Comparison of ENCODE assay signal across 23 cellular contexts in genomic region chr14:38090506-38090905, GRCh38.
DNase-seq lines count a peak whose midpoint lies in the region; ATAC-seq and TF ChIP-seq lines count a peak whose summit lies in the region.
"Had no signal": no experiment of that assay in that cellular context is flagged by ENCODE, and none has a peak within 500 bp of the region (broad histone marks: within the 10 kb centered on the region; RNA-seq: fewer than 3 reads in every experiment).

No MANE protein-coding gene starts in this region.

- no peaks in the 10 kb centered on the region for H3K9me3 ChIP-seq in CD8-positive, alpha-beta T cell (ENCODE audit: low read length)
- peaks cover 23% of the 10 kb centered on the region for H3K9me3 ChIP-seq in Karpas-422 (ENCODE audit: low read length)
- H3K9me3 ChIP-seq in naive thymus-derived CD4-positive, alpha-beta T cell (ENCODE audit: control insufficient read depth in 2 of 3, low read length in 3 of 3), result peaks cover 0 to 10% (median 7%) of the 10 kb centered on the region in 3 experiments
- H3K9me3 ChIP-seq in MG63, result peaks cover 5% of the 10 kb centered on the region; the same call in 1 of the 2 replicates

- H3K9ac ChIP-seq in Karpas-422 (ENCODE audit: low read length), result no peak overlapping the region

- H3K4me3 ChIP-seq in CD8-positive, alpha-beta T cell (ENCODE audit: low read depth, low read length), result peak overlapping the region; percentile 42
- H3K4me3 ChIP-seq in Karpas-422 (ENCODE audit: low read length), result no peak overlapping the region
- H3K4me3 ChIP-seq in naive thymus-derived CD4-positive, alpha-beta T cell (ENCODE audit: low read length), result no peak overlapping the region
- H3K4me3 ChIP-seq in MG63, result no peak overlapping the region

- no peak overlapping the region for H3K4me2 ChIP-seq in Karpas-422 (ENCODE audit: low read depth, low read length, poor library complexity, severe bottlenecking)

- peak overlapping the region; percentile 58 for H2AFZ ChIP-seq in Karpas-422 (ENCODE audit: low read length)

- peaks cover 27% of the 10 kb centered on the region for H3K4me1 ChIP-seq in CD8-positive, alpha-beta T cell (ENCODE audit: insufficient read depth, low read length)
- H3K4me1 ChIP-seq in Karpas-422 (ENCODE audit: low read length), result peaks cover 36% of the 10 kb centered on the region
- peaks cover 4 to 27% of the 10 kb centered on the region in 2 donors for H3K4me1 ChIP-seq in naive thymus-derived CD4-positive, alpha-beta T cell (ENCODE audit: control insufficient read depth in 2 of 2, insufficient read depth in 2 of 2, low read length in 2 of 2)

- peak overlapping the region; percentile 3 for H3K27ac Mint-ChIP-seq in CD8-positive, alpha-beta T cell
- peak overlapping the region in 6 of 9 donors; percentile 76 to 97 (median 84) for H3K27ac Mint-ChIP-seq in naive thymus-derived CD4-positive, alpha-beta T cell
- H3K27ac Mint-ChIP-seq: T-helper 2 cell treated with Interferon-gamma antibody and Interleukin-4, amounts not matched to agents 5 μg/mL and 100 μg/mL, for 36 hours had no signal

- no peak for TF ChIP-seq CTCF in CD8-positive, alpha-beta T cell (IDR thresholded peaks at IDR 0.05)

- H3K27me3 Mint-ChIP-seq in CD8-positive, alpha-beta T cell (ENCODE audit: low read depth), result no peaks in the 10 kb centered on the region
- no peaks in the 10 kb centered on the region for H3K27me3 Mint-ChIP-seq in naive thymus-derived CD4-positive, alpha-beta T cell
- H3K27me3 Mint-ChIP-seq: CD8-positive, alpha-beta memory T cell had no signal

- peaks cover 30% of the 10 kb centered on the region for H3K4me1 Mint-ChIP-seq in CD8-positive, alpha-beta T cell (ENCODE audit: low read depth)
- H3K4me1 Mint-ChIP-seq in naive thymus-derived CD4-positive, alpha-beta T cell, result peaks cover 0 to 56% (median 22%) of the 10 kb centered on the region in 7 donors

- POLR2A ChIA-PET in CD8-positive, alpha-beta T cell (lab: Charles Lee), result no interaction called here
- POLR2A ChIA-PET in naive thymus-derived CD4-positive, alpha-beta T cell (lab: Charles Lee), result interaction anchor here (1.1 to 2.0 kb wide), 2 partner anchors 8 to 9 kb away, joined by 3 to 7 read pairs; no protein-coding TSS in a partner anchor

- no peak overlapping the region for H3K4me3 Mint-ChIP-seq in CD8-positive, alpha-beta T cell
- peak overlapping the region in 5 of 10 donors; percentile 8 to 91 (median 71) for H3K4me3 Mint-ChIP-seq in naive thymus-derived CD4-positive, alpha-beta T cell
- H3K4me3 Mint-ChIP-seq: T-helper 2 cell treated with Interferon-gamma antibody and Interleukin-4, amounts not matched to agents 5 μg/mL and 100 μg/mL, for 36 hours had no signal

- H3K36me3 Mint-ChIP-seq in CD8-positive, alpha-beta T cell, result peaks cover 15% of the 10 kb centered on the region
- H3K36me3 Mint-ChIP-seq in naive thymus-derived CD4-positive, alpha-beta T cell, result peaks cover 1 to 18% (median 16%) of the 10 kb centered on the region in 5 donors

- no peaks in the 10 kb centered on the region for H4K20me1 ChIP-seq in Karpas-422 (ENCODE audit: insufficient read depth, low read depth, low read length)

- CTCF ChIA-PET in CD8-positive, alpha-beta T cell (lab: Charles Lee), result no interaction called here
- CTCF ChIA-PET in naive thymus-derived CD4-positive, alpha-beta T cell (lab: Charles Lee), result interaction anchor here (0.7 kb wide), 1 partner anchor 25 kb away, joined by 3 read pairs; no protein-coding TSS in a partner anchor

- DNase-seq in CD8-positive, alpha-beta T cell, result no peak
- DNase-seq in Karpas-422 (no peak), MG63 (no peak), DMS 273 (lab: John Stamatoyannopoulos, UW; ENCODE audit: unreplicated experiment) (no peak), SIG-M5 (lab: John Stamatoyannopoulos, UW) (no peak)
- no peak for DNase-seq in naive thymus-derived CD4-positive, alpha-beta T cell
- DNase-seq: C1 segment of cervical spinal cord; CD8-positive, alpha-beta memory T cell; DMS153; DND-41; HCEC 1CT; KBM-7; NCI-H1048; NCI-H1417; NCI-H1694 treated with DMSO at 0.1 percent for 48 hours; NCI-H2081; NCI-H2227 treated with DMSO at 0.1 percent for 48 hours; NCI-H748 treated with DMSO at 0.1 percent for 48 hours; Right ventricle myocardium superior; RPMI8226; T-helper 1 cell had no signal

- H3K9me3 Mint-ChIP-seq in CD8-positive, alpha-beta T cell, result peaks cover 22% of the 10 kb centered on the region
- H3K9me3 Mint-ChIP-seq in naive thymus-derived CD4-positive, alpha-beta T cell, result peaks cover 11 to 42% (median 22%) of the 10 kb centered on the region in 11 donors

- no peaks in the 10 kb centered on the region for H3K27me3 ChIP-seq in CD8-positive, alpha-beta T cell (ENCODE audit: insufficient read depth, low read length)
- H3K27me3 ChIP-seq in Karpas-422 (ENCODE audit: low read length), result no peaks in the 10 kb centered on the region
- H3K27me3 ChIP-seq in naive thymus-derived CD4-positive, alpha-beta T cell (ENCODE audit: control insufficient read depth in 2 of 2, insufficient read depth in 2 of 2, low read length in 2 of 2), result no peaks in the 10 kb centered on the region
- no peaks in the 10 kb centered on the region for H3K27me3 ChIP-seq in MG63

- intact Hi-C loops in CD8-positive, alpha-beta T cell (cut with DNase I, micrococcal nuclease), result loop anchor here in 1 of 2 experiments (10.0 kb wide), 1 partner anchor 46 kb away; no protein-coding TSS in a partner anchor
- intact Hi-C loops in naive thymus-derived CD4-positive, alpha-beta T cell (cut with micrococcal nuclease), result loop anchor here in 1 of 2 donors (5.0 kb wide), 1 partner anchor 47 kb away; no protein-coding TSS in a partner anchor

- ATAC-seq in CD8-positive, alpha-beta T cell, result no peak
- peak; percentile 48 for ATAC-seq in HG02678 (IDR thresholded peaks at IDR 0.05; ENCODE audit: unreplicated experiment)
- no peak for ATAC-seq in naive thymus-derived CD4-positive, alpha-beta T cell

- no peaks in the 10 kb centered on the region for H3K9me2 ChIP-seq in Karpas-422 (replicated peaks; ENCODE audit: insufficient read depth, low read length)

- H3K36me3 ChIP-seq in CD8-positive, alpha-beta T cell (ENCODE audit: insufficient read depth, low read length), result no peaks in the 10 kb centered on the region
- H3K36me3 ChIP-seq in Karpas-422 (ENCODE audit: insufficient read depth, low read length), result peaks cover 5% of the 10 kb centered on the region; the same call in 1 of the 2 replicates
- no peaks in the 10 kb centered on the region for H3K36me3 ChIP-seq in naive thymus-derived CD4-positive, alpha-beta T cell (ENCODE audit: control insufficient read depth in 2 of 3, insufficient read depth in 3 of 3, low read length in 3 of 3)
- no peaks in the 10 kb centered on the region for H3K36me3 ChIP-seq in MG63

- H3K79me2 ChIP-seq in Karpas-422 (ENCODE audit: low read length), result no peaks in the 10 kb centered on the region

- no peak overlapping the region for H3K27ac ChIP-seq in CD8-positive, alpha-beta T cell (ENCODE audit: low read depth, low read length)
- peak overlapping the region; percentile 37; the same call in 1 of the 2 replicates for H3K27ac ChIP-seq in Karpas-422 (ENCODE audit: low read length)
- H3K27ac ChIP-seq in naive thymus-derived CD4-positive, alpha-beta T cell (ENCODE audit: low read depth, low read length), result no peak overlapping the region
